8 cellular contexts compared by ENCODE assay signal in the genomic region with DNA sequence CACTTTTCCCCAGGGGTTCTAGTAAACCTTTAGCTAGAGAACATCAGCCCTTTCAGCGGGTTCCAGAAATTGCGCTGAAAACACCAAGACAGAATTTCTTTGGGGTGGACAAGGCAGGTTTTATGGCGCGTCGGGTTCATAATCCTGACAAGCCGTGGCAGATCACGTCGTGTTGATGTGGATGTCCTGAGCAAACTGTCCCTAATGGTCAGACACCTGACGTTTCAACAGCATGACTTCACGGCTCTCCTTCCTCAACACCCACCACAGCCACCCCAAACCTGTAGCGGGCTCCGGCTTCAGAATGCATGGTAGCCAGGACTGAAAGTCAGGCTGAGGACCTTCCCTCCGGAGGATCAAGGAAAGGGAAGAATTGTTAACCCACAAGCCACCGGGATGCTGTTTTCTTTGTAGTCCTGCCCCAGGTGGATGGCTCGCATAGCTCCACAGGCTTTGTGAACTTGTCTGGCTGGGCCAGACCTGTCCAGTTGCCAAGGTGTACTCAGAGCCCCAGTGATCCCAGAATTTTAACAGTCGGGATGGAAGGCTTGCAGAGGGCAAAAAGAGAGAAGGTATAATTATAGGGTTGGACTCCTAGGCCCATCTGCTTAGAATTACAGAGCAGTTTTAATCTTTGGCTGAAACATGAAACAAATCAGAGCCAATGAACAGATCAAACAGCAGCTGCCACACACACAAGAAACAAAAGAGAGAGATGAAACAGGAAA. TPM values are rescaled to one million over a fixed set of nuclear protein-coding genes. Genes with fewer than 3 reads are reported as not detected.
DNase-seq lines count a peak whose midpoint lies in the region; ATAC-seq and TF ChIP-seq lines count a peak whose summit lies in the region.

No MANE protein-coding gene starts in this region.

- CTCF ChIA-PET in naive thymus-derived CD4-positive, alpha-beta T cell (lab: Charles Lee), result no interaction called here

- intact Hi-C loops in Right ventricle myocardium inferior (cut with DNase I), result loop anchor here (10.0 kb wide), 1 partner anchor 181 kb away; no protein-coding TSS in a partner anchor
- intact Hi-C loops in dendritic cell treated with granulocyte-macrophage colony-stimulating factor and Interleukin-4, amounts not matched to agents 40 ng/mL and 50 ng/mL, for 4 days (cut with micrococcal nuclease), result loop anchor here (10.0 kb wide), 1 partner anchor 59 kb away; no protein-coding TSS in a partner anchor
- intact Hi-C loops in naive thymus-derived CD4-positive, alpha-beta T cell (cut with micrococcal nuclease), result no loop called here

- no peak for DNase-seq in right atrium auricular region (ENCODE audit: low spot score)
- DNase-seq in Right ventricle myocardium inferior (ENCODE audit: missing footprints), result no peak
- no peak for DNase-seq in naive thymus-derived CD4-positive, alpha-beta T cell
- DNase-seq in cerebellar cortex (ENCODE audit: low spot score), result no peak
- DNase-seq in activated T-cell treated with anti-CD3 and anti-CD28 coated beads, Interleukin-2, amount 50 U/mL, for 1 hour, result no peak

- POLR2A ChIA-PET in naive thymus-derived CD4-positive, alpha-beta T cell (lab: Charles Lee), result no interaction called here

- peak overlapping the region; percentile 66 to 75 for H3K4me3 ChIP-seq in right atrium auricular region
- no peak overlapping the region for H3K4me3 ChIP-seq in naive thymus-derived CD4-positive, alpha-beta T cell (ENCODE audit: low read length)

- no peaks in the 10 kb centered on the region for H3K9me3 ChIP-seq in right atrium auricular region
- no peaks in the 10 kb centered on the region for H3K9me3 ChIP-seq in naive thymus-derived CD4-positive, alpha-beta T cell (ENCODE audit: control insufficient read depth in 2 of 3, low read length in 3 of 3)

- peaks cover 14% of the 10 kb centered on the region for H3K4me1 Mint-ChIP-seq in dendritic cell treated with granulocyte-macrophage colony-stimulating factor and Interleukin-4, amounts not matched to agents 40 ng/mL and 50 ng/mL, for 4 days (ENCODE audit: low read depth)
- H3K4me1 Mint-ChIP-seq in naive thymus-derived CD4-positive, alpha-beta T cell, result peaks cover 0 to 6% (median 4%) of the 10 kb centered on the region in 7 donors

- no peak for TF ChIP-seq CTCF in right atrium auricular region (IDR thresholded peaks at IDR 0.05)

- ATAC-seq in Right ventricle myocardium inferior, result no peak
- no peak for ATAC-seq in naive thymus-derived CD4-positive, alpha-beta T cell
- ATAC-seq in HG03025 (IDR thresholded peaks at IDR 0.05; ENCODE audit: low FRiP score, unreplicated experiment), result no peak
- no peak for ATAC-seq in HG03139 (IDR thresholded peaks at IDR 0.05; ENCODE audit: unreplicated experiment)

- peak overlapping the region; percentile 83 to 85 for H3K27ac ChIP-seq in right atrium auricular region
- H3K27ac ChIP-seq in naive thymus-derived CD4-positive, alpha-beta T cell (ENCODE audit: low read depth, low read length), result no peak overlapping the region

- peaks cover 0 to 9% of the 10 kb centered on the region in 2 donors for H3K4me1 ChIP-seq in right atrium auricular region
- no peaks in the 10 kb centered on the region for H3K4me1 ChIP-seq in naive thymus-derived CD4-positive, alpha-beta T cell (ENCODE audit: control insufficient read depth in 2 of 2, insufficient read depth in 2 of 2, low read length in 2 of 2)

- no peaks in the 10 kb centered on the region for H3K27me3 ChIP-seq in right atrium auricular region
- H3K27me3 ChIP-seq in naive thymus-derived CD4-positive, alpha-beta T cell (ENCODE audit: control insufficient read depth in 2 of 2, insufficient read depth in 2 of 2, low read length in 2 of 2), result no peaks in the 10 kb centered on the region

- H3K36me3 ChIP-seq in right atrium auricular region, result no peaks in the 10 kb centered on the region
- no peaks in the 10 kb centered on the region for H3K36me3 ChIP-seq in naive thymus-derived CD4-positive, alpha-beta T cell (ENCODE audit: control insufficient read depth in 2 of 3, insufficient read depth in 3 of 3, low read length in 3 of 3)

- H3K4me3 Mint-ChIP-seq in dendritic cell treated with granulocyte-macrophage colony-stimulating factor and Interleukin-4, amounts not matched to agents 40 ng/mL and 50 ng/mL, for 4 days, result peak overlapping the region; percentile 71
- peak overlapping the region in 7 of 10 donors; percentile 34 to 71 (median 57) for H3K4me3 Mint-ChIP-seq in naive thymus-derived CD4-positive, alpha-beta T cell

- H3K27ac Mint-ChIP-seq in dendritic cell treated with granulocyte-macrophage colony-stimulating factor and Interleukin-4, amounts not matched to agents 40 ng/mL and 50 ng/mL, for 4 days, result no peak overlapping the region
- H3K27ac Mint-ChIP-seq in naive thymus-derived CD4-positive, alpha-beta T cell, result no peak overlapping the region

- H3K27me3 Mint-ChIP-seq in dendritic cell treated with granulocyte-macrophage colony-stimulating factor and Interleukin-4, amounts not matched to agents 40 ng/mL and 50 ng/mL, for 4 days, result peaks cover 60% of the 10 kb centered on the region
- H3K27me3 Mint-ChIP-seq in naive thymus-derived CD4-positive, alpha-beta T cell, result peaks cover 53 to 70% (median 61%) of the 10 kb centered on the region in 5 donors

- no peaks in the 10 kb centered on the region for H3K36me3 Mint-ChIP-seq in dendritic cell treated with granulocyte-macrophage colony-stimulating factor and Interleukin-4, amounts not matched to agents 40 ng/mL and 50 ng/mL, for 4 days (ENCODE audit: low read depth)
- H3K36me3 Mint-ChIP-seq in naive thymus-derived CD4-positive, alpha-beta T cell, result peaks cover 0 to 3% (median 0%) of the 10 kb centered on the region in 5 donors

- no peaks in the 10 kb centered on the region for H3K9me3 Mint-ChIP-seq in dendritic cell treated with granulocyte-macrophage colony-stimulating factor and Interleukin-4, amounts not matched to agents 40 ng/mL and 50 ng/mL, for 4 days
- peaks cover 0 to 2% (median 0%) of the 10 kb centered on the region in 11 donors for H3K9me3 Mint-ChIP-seq in naive thymus-derived CD4-positive, alpha-beta T cell

RNA-seq across cellular contexts. Expression of a gene that starts 1.5 kb away (rescaled TPM):
- 10 to 100 TPM; 53.3 to 73.2 TPM for total RNA-seq in right atrium auricular region
- total RNA-seq in Right ventricle myocardium inferior, result 34.5 TPM
- under 1 TPM in 2 of 5 experiments, not detected in 3; 0.16 to 0.81 TPM for total RNA-seq in naive thymus-derived CD4-positive, alpha-beta T cell
- not detected for polyA plus RNA-seq in naive thymus-derived CD4-positive, alpha-beta T cell

Comparison
In these comparisons a context has a peak if more than half of its experiments do, and no peak if none do; other contexts are left out.
1. RNA of a gene that starts 1.5 kb away (total RNA-seq): 53.3 to 73.2 TPM in right atrium auricular region and 34.5 TPM in Right ventricle myocardium inferior (single experiment); 0.16 to 0.81 TPM in naive thymus-derived CD4-positive, alpha-beta T cell; every median in the first group is over 10 times any median in the second.
2. intact Hi-C loops: an anchor here in Right ventricle myocardium inferior (10.0 kb wide) and dendritic cell treated with granulocyte-macrophage colony-stimulating factor and Interleukin-4, amounts not matched to agents 40 ng/mL and 50 ng/mL, for 4 days (10.0 kb wide); none called in naive thymus-derived CD4-positive, alpha-beta T cell.